ENCODE assay signal across 1 cellular context in the genomic region with DNA sequence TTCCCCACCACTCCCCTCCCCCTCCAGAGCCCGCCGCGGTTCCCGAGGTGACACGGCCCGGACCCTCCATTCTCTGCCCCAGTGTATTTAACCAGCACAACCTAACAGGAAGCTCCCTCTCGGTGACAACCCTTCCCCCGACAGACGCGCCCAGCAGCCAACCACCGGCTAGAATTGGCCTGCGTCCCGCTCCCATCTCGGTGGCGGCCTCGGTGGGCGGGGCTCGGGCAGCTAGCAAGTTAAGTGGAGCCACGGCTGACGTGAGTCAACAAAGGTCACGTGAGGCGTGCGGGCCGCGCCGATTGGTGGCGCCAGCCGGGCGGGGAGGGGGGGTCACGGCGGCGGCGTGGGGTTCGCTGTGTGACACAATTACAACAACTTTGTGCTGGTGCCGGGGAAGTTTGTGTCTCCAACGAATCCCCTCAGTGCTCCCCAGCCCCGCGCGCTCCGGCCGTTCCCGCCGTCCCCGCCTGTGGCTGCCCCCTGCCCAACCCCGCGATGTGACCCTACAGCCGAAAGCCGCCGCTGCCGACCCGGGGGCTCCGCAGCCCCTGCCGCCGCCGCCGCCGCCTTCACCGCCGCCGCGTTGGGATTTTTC.
TF ChIP-seq lines count a peak whose summit lies in the region.

TSS of gene KDM6A (plus strand) at position 372 of the 598 bp plus-strand sequence. CDS start 364 bp downstream, outside the sequence.

TF ChIP-seq in K562, 482 proteins besides CTCF, POLR2A, EP300 and RAD21 (continued from another document):
- TF ChIP-seq, protein P1, sequence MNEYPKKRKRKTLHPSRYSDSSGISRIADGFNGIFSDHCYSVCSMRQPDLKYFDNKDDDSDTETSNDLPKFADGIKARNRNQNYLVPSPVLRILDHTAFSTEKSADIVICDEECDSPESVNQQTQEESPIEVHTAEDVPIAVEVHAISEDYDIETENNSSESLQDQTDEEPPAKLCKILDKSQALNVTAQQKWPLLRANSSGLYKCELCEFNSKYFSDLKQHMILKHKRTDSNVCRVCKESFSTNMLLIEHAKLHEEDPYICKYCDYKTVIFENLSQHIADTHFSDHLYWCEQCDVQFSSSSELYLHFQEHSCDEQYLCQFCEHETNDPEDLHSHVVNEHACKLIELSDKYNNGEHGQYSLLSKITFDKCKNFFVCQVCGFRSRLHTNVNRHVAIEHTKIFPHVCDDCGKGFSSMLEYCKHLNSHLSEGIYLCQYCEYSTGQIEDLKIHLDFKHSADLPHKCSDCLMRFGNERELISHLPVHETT (CRISPR knock-in tag; conservative IDR thresholded peaks at IDR 0.05 in 1 of 2, IDR thresholded peaks at IDR 0.05 in 1 of 2) = peak in 1 of 2 experiments; percentile 58; a peak in 1 of 4 replicates
- TF ChIP-seq ZNF133 (CRISPR knock-in tag; IDR thresholded peaks at IDR 0.05) (no peak), PURB (CRISPR knock-in tag; IDR thresholded peaks at IDR 0.05; ENCODE audit: low read depth) (no peak), STAT5B (CRISPR knock-in tag; IDR thresholded peaks at IDR 0.05) (no peak), ZMIZ1 (IDR thresholded peaks at IDR 0.05; ENCODE audit: low read depth in 2 of 2, low read length in 2 of 2) (no peak), BDP1 (IDR thresholded peaks at IDR 0.05; ENCODE audit: insufficient read depth, insufficient read length) (no peak), ZNF224 (CRISPR knock-in tag; IDR thresholded peaks at IDR 0.05) (no peak), GATA2 (CRISPR knock-in tag; IDR thresholded peaks at IDR 0.05) (no peak)
- TF ChIP-seq, protein P2, sequence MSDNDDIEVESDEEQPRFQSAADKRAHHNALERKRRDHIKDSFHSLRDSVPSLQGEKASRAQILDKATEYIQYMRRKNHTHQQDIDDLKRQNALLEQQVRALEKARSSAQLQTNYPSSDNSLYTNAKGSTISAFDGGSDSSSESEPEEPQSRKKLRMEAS (CRISPR knock-in tag; IDR thresholded peaks at IDR 0.05) = peak; percentile 57; the same call in 1 of the 2 replicates
- TF ChIP-seq, protein P3, sequence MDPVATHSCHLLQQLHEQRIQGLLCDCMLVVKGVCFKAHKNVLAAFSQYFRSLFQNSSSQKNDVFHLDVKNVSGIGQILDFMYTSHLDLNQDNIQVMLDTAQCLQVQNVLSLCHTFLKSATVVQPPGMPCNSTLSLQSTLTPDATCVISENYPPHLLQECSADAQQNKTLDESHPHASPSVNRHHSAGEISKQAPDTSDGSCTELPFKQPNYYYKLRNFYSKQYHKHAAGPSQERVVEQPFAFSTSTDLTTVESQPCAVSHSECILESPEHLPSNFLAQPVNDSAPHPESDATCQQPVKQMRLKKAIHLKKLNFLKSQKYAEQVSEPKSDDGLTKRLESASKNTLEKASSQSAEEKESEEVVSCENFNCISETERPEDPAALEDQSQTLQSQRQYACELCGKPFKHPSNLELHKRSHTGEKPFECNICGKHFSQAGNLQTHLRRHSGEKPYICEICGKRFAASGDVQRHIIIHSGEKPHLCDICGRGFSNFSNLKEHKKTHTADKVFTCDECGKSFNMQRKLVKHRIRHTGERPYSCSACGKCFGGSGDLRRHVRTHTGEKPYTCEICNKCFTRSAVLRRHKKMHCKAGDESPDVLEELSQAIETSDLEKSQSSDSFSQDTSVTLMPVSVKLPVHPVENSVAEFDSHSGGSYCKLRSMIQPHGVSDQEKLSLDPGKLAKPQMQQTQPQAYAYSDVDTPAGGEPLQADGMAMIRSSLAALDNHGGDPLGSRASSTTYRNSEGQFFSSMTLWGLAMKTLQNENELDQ (CRISPR knock-in tag; IDR thresholded peaks at IDR 0.05; ENCODE audit: borderline replicate concordance) = no peak
TF ChIP-seq in K562: peak in this region for 61.
